In genomic region chr3:39808467-39809180, GRCh38 we compare ENCODE assay signal across 1 cellular context.
TF ChIP-seq lines count a peak whose summit lies in the region.

No MANE protein-coding gene starts in this region.

TF ChIP-seq in HEK293, 187 proteins besides CTCF, POLR2A, EP300 and RAD21 (continued from another document):
- TF ChIP-seq MEIS1 (CRISPR knock-in tag; IDR thresholded peaks at IDR 0.05; ENCODE audit: borderline replicate concordance) (no peak), ZNF549 (tag by site-specific recombination; IDR thresholded peaks at IDR 0.05) (no peak), ZNF514 (tag by site-specific recombination; IDR thresholded peaks at IDR 0.05) (no peak), GLIS2 (tag by site-specific recombination; IDR thresholded peaks at IDR 0.05) (peak; percentile 49; the same call in 1 of the 2 replicates), ZNF610 (tag by site-specific recombination; IDR thresholded peaks at IDR 0.05; ENCODE audit: borderline replicate concordance) (no peak), TCF7L2 (IDR thresholded peaks at IDR 0.05; ENCODE audit: borderline replicate concordance, low read depth, low read length) (peak; percentile 79; the same call in 1 of the 2 replicates), YY1 (tag by site-specific recombination; IDR thresholded peaks at IDR 0.05) (no peak), ZNF792 (tag by site-specific recombination; IDR thresholded peaks at IDR 0.05) (no peak), ZNF10 (tag by site-specific recombination; IDR thresholded peaks at IDR 0.05) (no peak), ZSCAN4 (tag by site-specific recombination; IDR thresholded peaks at IDR 0.05) (no peak), ZBTB48 (tag by site-specific recombination; IDR thresholded peaks at IDR 0.05) (peak; percentile 43; the same call in 1 of the 2 replicates), ZBTB20 (tag by site-specific recombination; IDR thresholded peaks at IDR 0.05) (peak; percentile 61; the same call in 1 of the 2 replicates), ZNF76 (tag by site-specific recombination; IDR thresholded peaks at IDR 0.05; ENCODE audit: borderline replicate concordance, low read depth) (no peak), ZFP69B (tag by site-specific recombination; IDR thresholded peaks at IDR 0.05) (no peak), ZNF529 (tag by site-specific recombination; IDR thresholded peaks at IDR 0.05; ENCODE audit: insufficient replicate concordance) (no peak), ZNF707 (tag by site-specific recombination; IDR thresholded peaks at IDR 0.05) (no peak), ZBTB26 (tag by site-specific recombination; optimal IDR thresholded peaks at IDR 0.05) (peak; percentile 12), ZNF324 (tag by site-specific recombination; IDR thresholded peaks at IDR 0.05) (no peak), ZNF404 (tag by site-specific recombination; IDR thresholded peaks at IDR 0.05) (no peak), MZF1 (tag by site-specific recombination; IDR thresholded peaks at IDR 0.05; ENCODE audit: borderline replicate concordance) (no peak), ZSCAN30 (tag by site-specific recombination; IDR thresholded peaks at IDR 0.05) (no peak), ZNF37A (tag by site-specific recombination; IDR thresholded peaks at IDR 0.05) (no peak), ZNF133 (tag by site-specific recombination; IDR thresholded peaks at IDR 0.05) (no peak), ZBTB17 (tag by site-specific recombination; IDR thresholded peaks at IDR 0.05) (peak; percentile 36; the same call in 1 of the 2 replicates), ZNF175 (tag by site-specific recombination; IDR thresholded peaks at IDR 0.05) (no peak), ZNF791 (tag by site-specific recombination; IDR thresholded peaks at IDR 0.05) (no peak), ZNF677 (tag by site-specific recombination; IDR thresholded peaks at IDR 0.05) (no peak), ELK4 (IDR thresholded peaks at IDR 0.05; ENCODE audit: borderline replicate concordance, low read depth, low read length) (no peak), ZNF768 (tag by site-specific recombination; IDR thresholded peaks at IDR 0.05) (no peak), ZNF513 (tag by site-specific recombination; IDR thresholded peaks at IDR 0.05) (no peak), HOXC10 (CRISPR knock-in tag; IDR thresholded peaks at IDR 0.05) (no peak), ZNF785 (tag by site-specific recombination; IDR thresholded peaks at IDR 0.05) (no peak), ZNF24 (tag by site-specific recombination; IDR thresholded peaks at IDR 0.05) (no peak), REST (tag by site-specific recombination; IDR thresholded peaks at IDR 0.05) (peak; percentile 83), ZNF311 (tag by site-specific recombination; IDR thresholded peaks at IDR 0.05; ENCODE audit: borderline replicate concordance) (no peak), ZNF335 (tag by site-specific recombination; conservative IDR thresholded peaks at IDR 0.05) (peak; percentile 68), ZNF211 (tag by site-specific recombination; IDR thresholded peaks at IDR 0.05; ENCODE audit: low read depth) (no peak)
- TF ChIP-seq, protein P1, sequence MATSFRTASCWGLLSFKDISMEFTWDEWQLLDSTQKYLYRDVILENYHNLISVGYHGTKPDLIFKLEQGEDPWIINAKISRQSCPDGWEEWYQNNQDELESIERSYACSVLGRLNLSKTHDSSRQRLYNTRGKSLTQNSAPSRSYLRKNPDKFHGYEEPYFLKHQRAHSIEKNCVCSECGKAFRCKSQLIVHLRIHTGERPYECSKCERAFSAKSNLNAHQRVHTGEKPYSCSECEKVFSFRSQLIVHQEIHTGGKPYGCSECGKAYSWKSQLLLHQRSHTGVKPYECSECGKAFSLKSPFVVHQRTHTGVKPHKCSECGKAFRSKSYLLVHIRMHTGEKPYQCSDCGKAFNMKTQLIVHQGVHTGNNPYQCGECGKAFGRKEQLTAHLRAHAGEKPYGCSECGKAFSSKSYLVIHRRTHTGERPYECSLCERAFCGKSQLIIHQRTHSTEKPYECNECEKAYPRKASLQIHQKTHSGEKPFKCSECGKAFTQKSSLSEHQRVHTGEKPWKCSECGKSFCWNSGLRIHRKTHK (tag by site-specific recombination; IDR thresholded peaks at IDR 0.05): no peak
- TF ChIP-seq, protein P2, sequence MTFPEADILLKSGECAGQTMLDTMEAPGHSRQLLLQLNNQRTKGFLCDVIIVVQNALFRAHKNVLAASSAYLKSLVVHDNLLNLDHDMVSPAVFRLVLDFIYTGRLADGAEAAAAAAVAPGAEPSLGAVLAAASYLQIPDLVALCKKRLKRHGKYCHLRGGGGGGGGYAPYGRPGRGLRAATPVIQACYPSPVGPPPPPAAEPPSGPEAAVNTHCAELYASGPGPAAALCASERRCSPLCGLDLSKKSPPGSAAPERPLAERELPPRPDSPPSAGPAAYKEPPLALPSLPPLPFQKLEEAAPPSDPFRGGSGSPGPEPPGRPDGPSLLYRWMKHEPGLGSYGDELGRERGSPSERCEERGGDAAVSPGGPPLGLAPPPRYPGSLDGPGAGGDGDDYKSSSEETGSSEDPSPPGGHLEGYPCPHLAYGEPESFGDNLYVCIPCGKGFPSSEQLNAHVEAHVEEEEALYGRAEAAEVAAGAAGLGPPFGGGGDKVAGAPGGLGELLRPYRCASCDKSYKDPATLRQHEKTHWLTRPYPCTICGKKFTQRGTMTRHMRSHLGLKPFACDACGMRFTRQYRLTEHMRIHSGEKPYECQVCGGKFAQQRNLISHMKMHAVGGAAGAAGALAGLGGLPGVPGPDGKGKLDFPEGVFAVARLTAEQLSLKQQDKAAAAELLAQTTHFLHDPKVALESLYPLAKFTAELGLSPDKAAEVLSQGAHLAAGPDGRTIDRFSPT (tag by site-specific recombination; IDR thresholded peaks at IDR 0.05): no peak
